Comparison of ENCODE assay signal across 1 cellular context in the genomic region with DNA sequence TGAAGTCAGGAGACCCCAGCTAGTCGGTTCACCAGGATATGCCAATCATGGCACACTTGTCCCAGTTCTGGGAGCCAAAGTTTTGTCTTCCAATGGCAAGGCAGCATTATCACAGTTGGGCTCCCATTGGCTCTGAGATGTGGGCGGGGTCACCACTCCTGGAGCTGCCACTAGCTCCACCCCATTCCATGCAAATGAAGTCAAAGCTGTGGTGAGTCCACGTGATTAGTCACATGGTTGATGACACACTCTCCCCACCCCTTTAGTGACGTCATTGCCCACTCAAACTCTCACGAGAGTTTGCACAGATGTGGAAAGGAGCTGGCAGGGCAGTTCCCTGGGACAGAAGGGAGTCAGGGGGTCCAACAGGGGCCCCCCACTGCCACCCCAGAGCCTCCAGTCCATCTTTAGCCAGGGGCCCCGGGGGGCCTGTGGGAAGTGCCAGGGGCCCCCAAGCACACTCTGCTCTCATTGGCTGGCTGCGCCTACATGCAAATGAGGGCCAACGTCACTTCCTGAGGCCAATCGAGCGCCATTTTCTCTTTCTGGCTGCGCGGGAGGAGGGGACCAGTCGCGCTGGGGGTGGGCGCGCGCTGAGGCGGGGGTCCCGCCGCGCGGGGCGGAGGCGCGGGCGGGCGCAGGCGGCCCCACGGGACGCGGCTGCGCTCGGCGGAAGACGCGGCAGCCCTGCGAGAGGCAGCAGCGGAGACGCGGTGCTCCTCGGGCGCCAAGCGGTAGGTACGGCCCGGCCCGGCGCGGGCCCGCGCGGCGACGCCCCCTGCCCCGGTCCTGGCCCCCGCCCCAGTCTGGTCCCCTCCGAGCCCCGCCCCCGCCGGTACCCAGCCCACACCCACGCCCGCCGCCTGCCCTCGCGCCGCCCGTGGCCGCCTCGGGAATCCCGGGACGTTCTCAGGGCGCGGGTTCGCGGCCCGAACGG.
TF ChIP-seq lines count a peak whose summit lies in the region.

A gene with protein sequence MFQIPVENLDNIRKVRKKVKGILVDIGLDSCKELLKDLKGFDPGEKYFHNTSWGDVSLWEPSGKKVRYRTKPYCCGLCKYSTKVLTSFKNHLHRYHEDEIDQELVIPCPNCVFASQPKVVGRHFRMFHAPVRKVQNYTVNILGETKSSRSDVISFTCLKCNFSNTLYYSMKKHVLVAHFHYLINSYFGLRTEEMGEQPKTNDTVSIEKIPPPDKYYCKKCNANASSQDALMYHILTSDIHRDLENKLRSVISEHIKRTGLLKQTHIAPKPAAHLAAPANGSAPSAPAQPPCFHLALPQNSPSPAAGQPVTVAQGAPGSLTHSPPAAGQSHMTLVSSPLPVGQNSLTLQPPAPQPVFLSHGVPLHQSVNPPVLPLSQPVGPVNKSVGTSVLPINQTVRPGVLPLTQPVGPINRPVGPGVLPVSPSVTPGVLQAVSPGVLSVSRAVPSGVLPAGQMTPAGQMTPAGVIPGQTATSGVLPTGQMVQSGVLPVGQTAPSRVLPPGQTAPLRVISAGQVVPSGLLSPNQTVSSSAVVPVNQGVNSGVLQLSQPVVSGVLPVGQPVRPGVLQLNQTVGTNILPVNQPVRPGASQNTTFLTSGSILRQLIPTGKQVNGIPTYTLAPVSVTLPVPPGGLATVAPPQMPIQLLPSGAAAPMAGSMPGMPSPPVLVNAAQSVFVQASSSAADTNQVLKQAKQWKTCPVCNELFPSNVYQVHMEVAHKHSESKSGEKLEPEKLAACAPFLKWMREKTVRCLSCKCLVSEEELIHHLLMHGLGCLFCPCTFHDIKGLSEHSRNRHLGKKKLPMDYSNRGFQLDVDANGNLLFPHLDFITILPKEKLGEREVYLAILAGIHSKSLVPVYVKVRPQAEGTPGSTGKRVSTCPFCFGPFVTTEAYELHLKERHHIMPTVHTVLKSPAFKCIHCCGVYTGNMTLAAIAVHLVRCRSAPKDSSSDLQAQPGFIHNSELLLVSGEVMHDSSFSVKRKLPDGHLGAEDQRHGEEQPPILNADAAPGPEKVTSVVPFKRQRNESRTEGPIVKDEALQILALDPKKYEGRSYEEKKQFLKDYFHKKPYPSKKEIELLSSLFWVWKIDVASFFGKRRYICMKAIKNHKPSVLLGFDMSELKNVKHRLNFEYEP (plus strand): TSS at position 524 of the 937 bp plus-strand sequence. CDS start 8,281 bp downstream, outside the sequence.

TF ChIP-seq in K562, 482 proteins besides CTCF, POLR2A, EP300 and RAD21 (continued from another document and continues in another):
- TF ChIP-seq, protein P1, sequence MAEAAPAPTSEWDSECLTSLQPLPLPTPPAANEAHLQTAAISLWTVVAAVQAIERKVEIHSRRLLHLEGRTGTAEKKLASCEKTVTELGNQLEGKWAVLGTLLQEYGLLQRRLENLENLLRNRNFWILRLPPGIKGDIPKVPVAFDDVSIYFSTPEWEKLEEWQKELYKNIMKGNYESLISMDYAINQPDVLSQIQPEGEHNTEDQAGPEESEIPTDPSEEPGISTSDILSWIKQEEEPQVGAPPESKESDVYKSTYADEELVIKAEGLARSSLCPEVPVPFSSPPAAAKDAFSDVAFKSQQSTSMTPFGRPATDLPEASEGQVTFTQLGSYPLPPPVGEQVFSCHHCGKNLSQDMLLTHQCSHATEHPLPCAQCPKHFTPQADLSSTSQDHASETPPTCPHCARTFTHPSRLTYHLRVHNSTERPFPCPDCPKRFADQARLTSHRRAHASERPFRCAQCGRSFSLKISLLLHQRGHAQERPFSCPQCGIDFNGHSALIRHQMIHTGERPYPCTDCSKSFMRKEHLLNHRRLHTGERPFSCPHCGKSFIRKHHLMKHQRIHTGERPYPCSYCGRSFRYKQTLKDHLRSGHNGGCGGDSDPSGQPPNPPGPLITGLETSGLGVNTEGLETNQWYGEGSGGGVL (CRISPR knock-in tag; IDR thresholded peaks at IDR 0.05): no peak
- peak; percentile 49; the same call in 1 of the 2 replicates for TF ChIP-seq ZNF584 (CRISPR knock-in tag; IDR thresholded peaks at IDR 0.05; ENCODE audit: low read depth)
- TF ChIP-seq, protein P2, sequence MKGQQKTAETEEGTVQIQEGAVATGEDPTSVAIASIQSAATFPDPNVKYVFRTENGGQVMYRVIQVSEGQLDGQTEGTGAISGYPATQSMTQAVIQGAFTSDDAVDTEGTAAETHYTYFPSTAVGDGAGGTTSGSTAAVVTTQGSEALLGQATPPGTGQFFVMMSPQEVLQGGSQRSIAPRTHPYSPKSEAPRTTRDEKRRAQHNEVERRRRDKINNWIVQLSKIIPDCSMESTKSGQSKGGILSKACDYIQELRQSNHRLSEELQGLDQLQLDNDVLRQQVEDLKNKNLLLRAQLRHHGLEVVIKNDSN (CRISPR knock-in tag; IDR thresholded peaks at IDR 0.05): peak; percentile 95
- TF ChIP-seq, protein P3, sequence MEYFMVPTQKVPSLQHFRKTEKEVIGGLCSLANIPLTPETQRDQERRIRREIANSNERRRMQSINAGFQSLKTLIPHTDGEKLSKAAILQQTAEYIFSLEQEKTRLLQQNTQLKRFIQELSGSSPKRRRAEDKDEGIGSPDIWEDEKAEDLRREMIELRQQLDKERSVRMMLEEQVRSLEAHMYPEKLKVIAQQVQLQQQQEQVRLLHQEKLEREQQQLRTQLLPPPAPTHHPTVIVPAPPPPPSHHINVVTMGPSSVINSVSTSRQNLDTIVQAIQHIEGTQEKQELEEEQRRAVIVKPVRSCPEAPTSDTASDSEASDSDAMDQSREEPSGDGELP (CRISPR knock-in tag; IDR thresholded peaks at IDR 0.05; ENCODE audit: borderline replicate concordance): peak; percentile 31; the same call in 1 of the 2 replicates
- TF ChIP-seq GABPB1 (CRISPR knock-in tag; IDR thresholded peaks at IDR 0.05): peak; percentile 71; the same call in 1 of the 2 replicates
- no peak for TF ChIP-seq STAT5A (IDR thresholded peaks at IDR 0.05; ENCODE audit: borderline replicate concordance, low read length)
- no peak for TF ChIP-seq GATAD2B (IDR thresholded peaks at IDR 0.05; ENCODE audit: borderline replicate concordance)
- peak; percentile 85 for TF ChIP-seq KHSRP (IDR thresholded peaks at IDR 0.05)
- TF ChIP-seq POLR2G (IDR thresholded peaks at IDR 0.05; ENCODE audit: low read depth, low read length): peak; percentile 84
- TF ChIP-seq EP400 (IDR thresholded peaks at IDR 0.05): peak; percentile 64
- no peak for TF ChIP-seq KDM4B (IDR thresholded peaks at IDR 0.05; ENCODE audit: borderline replicate concordance in 2 of 2, low read depth in 1 of 2)
- TF ChIP-seq CREB1 (IDR thresholded peaks at IDR 0.05): peak; percentile 85
- peak; percentile 87 for TF ChIP-seq CREB1 (CRISPR knock-in tag; IDR thresholded peaks at IDR 0.05)
- peak; percentile 23 for TF ChIP-seq MEIS2 (IDR thresholded peaks at IDR 0.05; ENCODE audit: partially characterized antibody)
- TF ChIP-seq, protein P4, sequence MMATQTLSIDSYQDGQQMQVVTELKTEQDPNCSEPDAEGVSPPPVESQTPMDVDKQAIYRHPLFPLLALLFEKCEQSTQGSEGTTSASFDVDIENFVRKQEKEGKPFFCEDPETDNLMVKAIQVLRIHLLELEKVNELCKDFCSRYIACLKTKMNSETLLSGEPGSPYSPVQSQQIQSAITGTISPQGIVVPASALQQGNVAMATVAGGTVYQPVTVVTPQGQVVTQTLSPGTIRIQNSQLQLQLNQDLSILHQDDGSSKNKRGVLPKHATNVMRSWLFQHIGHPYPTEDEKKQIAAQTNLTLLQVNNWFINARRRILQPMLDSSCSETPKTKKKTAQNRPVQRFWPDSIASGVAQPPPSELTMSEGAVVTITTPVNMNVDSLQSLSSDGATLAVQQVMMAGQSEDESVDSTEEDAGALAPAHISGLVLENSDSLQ (IDR thresholded peaks at IDR 0.05): peak; percentile 81
- peak; percentile 99 for TF ChIP-seq ATF7 (IDR thresholded peaks at IDR 0.05)
- TF ChIP-seq, protein P5, sequence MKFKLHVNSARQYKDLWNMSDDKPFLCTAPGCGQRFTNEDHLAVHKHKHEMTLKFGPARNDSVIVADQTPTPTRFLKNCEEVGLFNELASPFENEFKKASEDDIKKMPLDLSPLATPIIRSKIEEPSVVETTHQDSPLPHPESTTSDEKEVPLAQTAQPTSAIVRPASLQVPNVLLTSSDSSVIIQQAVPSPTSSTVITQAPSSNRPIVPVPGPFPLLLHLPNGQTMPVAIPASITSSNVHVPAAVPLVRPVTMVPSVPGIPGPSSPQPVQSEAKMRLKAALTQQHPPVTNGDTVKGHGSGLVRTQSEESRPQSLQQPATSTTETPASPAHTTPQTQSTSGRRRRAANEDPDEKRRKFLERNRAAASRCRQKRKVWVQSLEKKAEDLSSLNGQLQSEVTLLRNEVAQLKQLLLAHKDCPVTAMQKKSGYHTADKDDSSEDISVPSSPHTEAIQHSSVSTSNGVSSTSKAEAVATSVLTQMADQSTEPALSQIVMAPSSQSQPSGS (CRISPR knock-in tag; IDR thresholded peaks at IDR 0.05): peak; percentile 58; the same call in 1 of the 2 replicates
- TF ChIP-seq RB1 (IDR thresholded peaks at IDR 0.05; ENCODE audit: low read depth): peak; percentile 83
- TF ChIP-seq, protein P6, sequence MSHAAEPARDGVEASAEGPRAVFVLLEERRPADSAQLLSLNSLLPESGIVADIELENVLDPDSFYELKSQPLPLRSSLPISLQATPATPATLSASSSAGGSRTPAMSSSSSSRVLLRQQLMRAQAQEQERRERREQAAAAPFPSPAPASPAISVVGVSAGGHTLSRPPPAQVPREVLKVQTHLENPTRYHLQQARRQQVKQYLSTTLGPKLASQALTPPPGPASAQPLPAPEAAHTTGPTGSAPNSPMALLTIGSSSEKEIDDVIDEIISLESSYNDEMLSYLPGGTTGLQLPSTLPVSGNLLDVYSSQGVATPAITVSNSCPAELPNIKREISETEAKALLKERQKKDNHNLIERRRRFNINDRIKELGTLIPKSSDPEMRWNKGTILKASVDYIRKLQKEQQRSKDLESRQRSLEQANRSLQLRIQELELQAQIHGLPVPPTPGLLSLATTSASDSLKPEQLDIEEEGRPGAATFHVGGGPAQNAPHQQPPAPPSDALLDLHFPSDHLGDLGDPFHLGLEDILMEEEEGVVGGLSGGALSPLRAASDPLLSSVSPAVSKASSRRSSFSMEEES (CRISPR knock-in tag; IDR thresholded peaks at IDR 0.05): peak; percentile 90
- peak; percentile 46 for TF ChIP-seq BHLHE40 (IDR thresholded peaks at IDR 0.05; ENCODE audit: low read length)
- peak; percentile 95 for TF ChIP-seq JUNB (CRISPR knock-in tag; conservative IDR thresholded peaks at IDR 0.05)
- TF ChIP-seq TAF1 (IDR thresholded peaks at IDR 0.05; ENCODE audit: control insufficient read depth, extremely low read depth, insufficient read depth, low read length, severe bottlenecking): peak; percentile 70
- TF ChIP-seq, protein P7, sequence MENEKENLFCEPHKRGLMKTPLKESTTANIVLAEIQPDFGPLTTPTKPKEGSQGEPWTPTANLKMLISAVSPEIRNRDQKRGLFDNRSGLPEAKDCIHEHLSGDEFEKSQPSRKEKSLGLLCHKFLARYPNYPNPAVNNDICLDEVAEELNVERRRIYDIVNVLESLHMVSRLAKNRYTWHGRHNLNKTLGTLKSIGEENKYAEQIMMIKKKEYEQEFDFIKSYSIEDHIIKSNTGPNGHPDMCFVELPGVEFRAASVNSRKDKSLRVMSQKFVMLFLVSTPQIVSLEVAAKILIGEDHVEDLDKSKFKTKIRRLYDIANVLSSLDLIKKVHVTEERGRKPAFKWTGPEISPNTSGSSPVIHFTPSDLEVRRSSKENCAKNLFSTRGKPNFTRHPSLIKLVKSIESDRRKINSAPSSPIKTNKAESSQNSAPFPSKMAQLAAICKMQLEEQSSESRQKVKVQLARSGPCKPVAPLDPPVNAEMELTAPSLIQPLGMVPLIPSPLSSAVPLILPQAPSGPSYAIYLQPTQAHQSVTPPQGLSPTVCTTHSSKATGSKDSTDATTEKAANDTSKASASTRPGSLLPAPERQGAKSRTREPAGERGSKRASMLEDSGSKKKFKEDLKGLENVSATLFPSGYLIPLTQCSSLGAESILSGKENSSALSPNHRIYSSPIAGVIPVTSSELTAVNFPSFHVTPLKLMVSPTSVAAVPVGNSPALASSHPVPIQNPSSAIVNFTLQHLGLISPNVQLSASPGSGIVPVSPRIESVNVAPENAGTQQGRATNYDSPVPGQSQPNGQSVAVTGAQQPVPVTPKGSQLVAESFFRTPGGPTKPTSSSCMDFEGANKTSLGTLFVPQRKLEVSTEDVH (IDR thresholded peaks at IDR 0.05; ENCODE audit: low read depth, partially characterized antibody): peak; percentile 19
- TF ChIP-seq NFYB (IDR thresholded peaks at IDR 0.05; ENCODE audit: extremely low read depth, insufficient read length): peak; percentile 77
- TF ChIP-seq PHF8 (IDR thresholded peaks at IDR 0.05; ENCODE audit: borderline replicate concordance, low read length): peak; percentile 74; the same call in 1 of the 2 replicates
